Comparison of ENCODE assay signal across 8 cellular contexts in genomic region chr12:31117203-31118011, GRCh38. TPM values are rescaled to one million over a fixed set of nuclear protein-coding genes. Genes with fewer than 3 reads are reported as not detected.
DNase-seq lines count a peak whose midpoint lies in the region; ATAC-seq and TF ChIP-seq lines count a peak whose summit lies in the region.

No MANE protein-coding gene starts in this region.

- no peaks in the 10 kb centered on the region for H3F3A ChIP-seq in Loucy (ENCODE audit: low read depth)

- H3K79me2 ChIP-seq in Loucy (ENCODE audit: insufficient read depth, low read length): no peaks in the 10 kb centered on the region

- TF ChIP-seq CTCF in GM20000 (IDR thresholded peaks at IDR 0.05; ENCODE audit: extremely low read depth, missing control alignments): peak; percentile 8
- TF ChIP-seq CTCF in Loucy (conservative IDR thresholded peaks at IDR 0.05; ENCODE audit: low read length): peak; percentile 63
- TF ChIP-seq CTCF in WI38 (IDR thresholded peaks at IDR 0.05; ENCODE audit: low read depth, low read length): peak; percentile 34
- peak; percentile 76 for TF ChIP-seq CTCF in choroid plexus epithelial cell (conservative IDR thresholded peaks at IDR 0.05; ENCODE audit: low read depth, low read length)
- TF ChIP-seq CTCF in lower lobe of right lung (IDR thresholded peaks at IDR 0.05): peak; percentile 41

- H3K4me2 ChIP-seq in Loucy (ENCODE audit: low read depth, low read length, poor library complexity, severe bottlenecking): peak overlapping the region; percentile 78

- H3K4me1 ChIP-seq in Loucy (ENCODE audit: insufficient read depth, low read length, poor library complexity, severe bottlenecking) (no peaks in the 10 kb centered on the region), lower lobe of right lung (peaks cover 17% of the 10 kb centered on the region)

- intact Hi-C loops in lower lobe of right lung (cut with DNase I): no loop called here

- ATAC-seq in lower lobe of right lung: peak; percentile 72 to 74

- DNase-seq in COR-L47 (lab: John Stamatoyannopoulos, UW) (peak; percentile 52), GM20000 (ENCODE audit: low spot score) (peak; percentile 71), choroid plexus epithelial cell (ENCODE audit: low read depth) (peak; percentile 35), lower lobe of right lung (no peak), pons (ENCODE audit: low spot score) (no peak)
- DNase-seq in stimulated activated CD8-positive, alpha-beta memory T cell treated with anti-CD3 and anti-CD28 coated beads, Interleukin-15, amount 100 ng/mL, for 1 hour (ENCODE audit: low read depth): peak; percentile 29

- H3K9me2 ChIP-seq in Loucy (replicated peaks; ENCODE audit: low read depth, low read length): no peaks in the 10 kb centered on the region

- H3K4me3 ChIP-seq in Loucy (ENCODE audit: low read length, poor library complexity, severe bottlenecking) (peak overlapping the region; percentile 71), WI38 (ENCODE audit: low read depth, low read length) (peak overlapping the region; percentile 45), choroid plexus epithelial cell (ENCODE audit: low read depth, low read length) (peak overlapping the region; percentile 41), lower lobe of right lung (peak overlapping the region; percentile 44)

- no peaks in the 10 kb centered on the region for H3K36me3 ChIP-seq in Loucy (ENCODE audit: insufficient read depth, low read length)
- no peaks in the 10 kb centered on the region for H3K36me3 ChIP-seq in lower lobe of right lung

- peak overlapping the region; percentile 90 for H2AFZ ChIP-seq in Loucy (ENCODE audit: low read length)

- H3K27me3 ChIP-seq in Loucy (ENCODE audit: insufficient read depth, low read length, poor library complexity, severe bottlenecking) (no peaks in the 10 kb centered on the region), lower lobe of right lung (ENCODE audit: low read depth) (peaks cover 29% of the 10 kb centered on the region)

- H3K27ac ChIP-seq in lower lobe of right lung: no peak overlapping the region

- H4K20me1 ChIP-seq in Loucy (ENCODE audit: insufficient read depth, low read length, poor library complexity, severe bottlenecking): no peaks in the 10 kb centered on the region

- peak overlapping the region; percentile 41 for H3K9ac ChIP-seq in Loucy (ENCODE audit: low read depth, low read length, poor library complexity, severe bottlenecking)

- H3K9me3 ChIP-seq in Loucy (ENCODE audit: insufficient read depth, low read depth, low read length) (no peaks in the 10 kb centered on the region), lower lobe of right lung (no peaks in the 10 kb centered on the region)

RNA-seq across cellular contexts. Expression of gene DDX11, which starts 43.7 kb away (rescaled TPM):
- total RNA-seq in lower lobe of right lung: 8.9 TPM

Comparison
In these comparisons a context has a peak if more than half of its experiments do, and no peak if none do; other contexts are left out.
1. DNase-seq: peak in COR-L47 (single experiment), GM20000 (single experiment), choroid plexus epithelial cell (single experiment) and stimulated activated CD8-positive, alpha-beta memory T cell treated with anti-CD3 and anti-CD28 coated beads, Interleukin-15, amount 100 ng/mL, for 1 hour (single experiment); none in lower lobe of right lung (single experiment) and pons (single experiment).
2. CTCF ChIP-seq: peak in every context shown above with its lines; median percentile 76 in choroid plexus epithelial cell; 63 in Loucy; 41 in lower lobe of right lung; 34 in WI38; 8 in GM20000.
3. Peak in every context shown above with its lines, with median percentiles within 50 percentile points of each other: H3K4me3 ChIP-seq.